Comparison of ENCODE assay signal across 24 cellular contexts in genomic region chr15:59668571-59668970, GRCh38.
"Had no signal": no experiment of that assay in that cellular context is flagged by ENCODE, and none has a peak within 500 bp of the region (broad histone marks: within the 10 kb centered on the region; RNA-seq: fewer than 3 reads in every experiment).

No MANE protein-coding gene starts in this region.

- ATAC-seq: foreskin keratinocyte; gastroesophageal sphincter; heart left ventricle; left colon; lower lobe of right lung; naive thymus-derived CD8-positive, alpha-beta T cell; stimulated activated naive CD8-positive, alpha-beta T cell treated with anti-CD3 and anti-CD28 coated beads, Interleukin-15, amount 100 ng/mL, for 72 hours; upper lobe of right lung had no signal

- H3K4me3 ChIP-seq: dorsolateral prefrontal cortex, gastroesophageal sphincter, heart left ventricle, hepatocyte, left ventricle myocardium inferior, lower lobe of right lung, prostate gland, right atrium auricular region, sigmoid colon, suprapubic skin, transverse colon, upper lobe of right lung, uterus had no signal

- FAIRE-seq: colon had no signal

- DNase-seq: dorsolateral prefrontal cortex; effector CD4-positive, alpha-beta T cell; foreskin keratinocyte; heart left ventricle; kidney glomerular epithelial cell; left colon; left ventricle myocardium inferior; lower lobe of right lung; naive thymus-derived CD8-positive, alpha-beta T cell; nephron progenitor cell; nucleus accumbens; sigmoid colon; stimulated activated CD4-positive, alpha-beta T cell treated with anti-CD3 and anti-CD28 coated beads, Interleukin-2, amount 100 ng/mL, for 48 hours; stimulated activated naive CD4-positive, alpha-beta T cell; stimulated activated naive CD8-positive, alpha-beta T cell treated with anti-CD3 and anti-CD28 coated beads, Interleukin-15, amount 100 ng/mL, for 72 hours; transverse colon; upper lobe of right lung; uterus had no signal
